11 cellular contexts compared by ENCODE assay signal in genomic region chr4:88759039-88759631, GRCh38.
DNase-seq lines count a peak whose midpoint lies in the region; ATAC-seq, FAIRE-seq and TF ChIP-seq lines count a peak whose summit lies in the region.
"Had no signal": no experiment of that assay in that cellular context is flagged by ENCODE, and none has a peak within 500 bp of the region (broad histone marks: within the 10 kb centered on the region; RNA-seq: fewer than 3 reads in every experiment).

No MANE protein-coding gene starts in this region.

- H2AFZ ChIP-seq in HepG2 (ENCODE audit: low read length) = no peak overlapping the region

- ATAC-seq in Right ventricle myocardium superior (ENCODE audit: poor library complexity) (peak; percentile 74), HepG2 (peak; percentile 79), aorta (ENCODE audit: low FRiP score) (peak; percentile 61), GM18511 (IDR thresholded peaks at IDR 0.05; ENCODE audit: unreplicated experiment) (no peak)

- H3K9me3 ChIP-seq in HepG2 (ENCODE audit: low read length) (no peaks in the 10 kb centered on the region), aorta (ENCODE audit: control insufficient read depth, low read length) (no peaks in the 10 kb centered on the region)

- no peak for TF ChIP-seq CTCF in choroid plexus epithelial cell (conservative IDR thresholded peaks at IDR 0.05; ENCODE audit: low read depth, low read length)
- no peak for TF ChIP-seq CTCF in HepG2 (CRISPR knock-in tag; IDR thresholded peaks at IDR 0.05)

- POLR2A ChIA-PET in HepG2 (lab: Yijun Ruan, JAX) = interaction anchor here (1.3 kb wide), 1 partner anchor 64 kb away, joined by 3 read pairs; no protein-coding TSS in a partner anchor

- H3K4me3 ChIP-seq in choroid plexus epithelial cell (ENCODE audit: low read depth, low read length) (peak overlapping the region; percentile 6), HepG2 (replicated peaks in 1 of 3; ENCODE audit: insufficient read depth in 1 of 3, low read depth in 2 of 3, low read length in 3 of 3) (peak overlapping the region; percentile 24 to 49 (median 32); a peak in 5 of 6 replicates), aorta (ENCODE audit: low read length in 2 of 2) (no peak overlapping the region)

- H3K9ac ChIP-seq in HepG2 (ENCODE audit: insufficient read depth, low read depth, low read length) = peak overlapping the region; percentile 13; the same call in 1 of the 2 replicates

- H3K27me3 ChIP-seq in HepG2 (ENCODE audit: control insufficient read depth in 1 of 2, insufficient read depth in 2 of 2, low read length in 2 of 2) (no peaks in the 10 kb centered on the region), aorta (ENCODE audit: control insufficient read depth in 1 of 2, insufficient read depth in 2 of 2, low read length in 1 of 2) (no peaks in the 10 kb centered on the region)

- peak overlapping the region; percentile 64 for H3K4me2 ChIP-seq in HepG2 (ENCODE audit: low read depth, low read length)

- TF ChIP-seq RAD21 in HepG2 (CRISPR knock-in tag; IDR thresholded peaks at IDR 0.05) = no peak

- H3K4me1 ChIP-seq in HepG2 (ENCODE audit: insufficient read depth, low read length) (peaks cover 98% of the 10 kb centered on the region), aorta (ENCODE audit: control insufficient read depth in 1 of 2, insufficient read depth in 2 of 2, low read length in 2 of 2) (peaks cover 0 to 4% of the 10 kb centered on the region in 2 donors)

- no TSS peak for BruUV-seq in HepG2 (replicated peaks; lab: Mats Ljungman, UMichigan)

- no peaks in the 10 kb centered on the region for H3K79me2 ChIP-seq in HepG2 (ENCODE audit: insufficient read depth, low read length)

- no peak for TF ChIP-seq POLR2A in HepG2 (IDR thresholded peaks at IDR 0.05; ENCODE audit: insufficient read depth in 1 of 2, low read depth in 2 of 2, low read length in 2 of 2)

- CTCF ChIA-PET in HepG2 (lab: Yijun Ruan, JAX; ENCODE audit: low intra/inter-chr PET ratio, low total read pairs) = no interaction called here

- intact Hi-C loops in Right ventricle myocardium superior (cut with DNase I) = no loop called here
- intact Hi-C loops in cardiac septum (cut with DNase I) = no loop called here
- intact Hi-C loops in HepG2 (cut with micrococcal nuclease; ENCODE audit: unreplicated experiment) = no loop called here
- intact Hi-C loops in aorta (cut with DNase I) = no loop called here

- DNase-seq in Right ventricle myocardium superior (no peak), cardiac septum (ENCODE audit: low spot score) (no peak), choroid plexus epithelial cell (ENCODE audit: low read depth) (peak; percentile 83), HepG2 (ENCODE audit: low spot score) (peak; percentile 55), aorta (no peak), RPMI8226 (no peak)
- no peak for DNase-seq in activated CD4-positive, alpha-beta T cell treated with anti-CD3 and anti-CD28 coated beads, Interleukin-2, amount 50 U/mL, for 1 hour
- DNase-seq: ACHN, naive B cell had no signal

- 14% methylated on average over 10 of the region's 10 CpGs for WGBS in HepG2 (ENCODE audit: low lambda C conversion rate)
- WGBS in aorta, 2 donors = 72 to 80% methylated on average over 10 of the region's 10 CpGs

- H3K36me3 ChIP-seq in HepG2 (replicated peaks in 1 of 2; ENCODE audit: control insufficient read depth in 1 of 2, insufficient read depth in 2 of 2, low read length in 2 of 2) (peaks cover 3 to 9% of the 10 kb centered on the region in 2 experiments; a peak in 4 of 5 replicates), aorta (ENCODE audit: control insufficient read depth in 1 of 2, insufficient read depth in 2 of 2, low read length in 1 of 2) (no peaks in the 10 kb centered on the region)

- in situ Hi-C loops in HepG2 (cut with HindIII; ENCODE audit: extremely low pct_ligation_motif_present, low pct_unique_long_range_greater_than_20kb) = loop anchor here (5.0 kb wide), 1 partner anchor 48 kb away; no protein-coding TSS in a partner anchor

- H3K27ac ChIP-seq in HepG2 (ENCODE audit: extremely low read length, insufficient read depth, low read length) (peak overlapping the region; percentile 46), aorta (ENCODE audit: low read depth in 1 of 2, low read length in 2 of 2) (no peak overlapping the region)

- H4K20me1 ChIP-seq in HepG2 (ENCODE audit: insufficient read depth, low read length) = no peaks in the 10 kb centered on the region

- TF ChIP-seq EP300 in HepG2 (IDR thresholded peaks at IDR 0.05; ENCODE audit: low read depth in 2 of 2, low read length in 2 of 2) (peak in 1 of 2 experiments; percentile 18; a peak in 1 of 4 replicates), HepG2 (CRISPR knock-in tag; IDR thresholded peaks at IDR 0.05; ENCODE audit: borderline replicate concordance) (no peak)

- peak; percentile 54 for FAIRE-seq in HepG2 (lab: Jason Lieb, UNC)
- FAIRE-seq: GM12891 had no signal

TF ChIP-seq in HepG2, 621 proteins besides CTCF, POLR2A, EP300 and RAD21 (continues in another document):
- TF ChIP-seq ELF3 (CRISPR knock-in tag; IDR thresholded peaks at IDR 0.05) (peak; percentile 49; the same call in 1 of the 2 replicates), THRA (CRISPR knock-in tag; IDR thresholded peaks at IDR 0.05; ENCODE audit: borderline replicate concordance) (no peak), TEF (CRISPR knock-in tag; IDR thresholded peaks at IDR 0.05) (no peak), HIVEP1 (CRISPR knock-in tag; IDR thresholded peaks at IDR 0.05) (no peak), MBD4 (IDR thresholded peaks at IDR 0.05; ENCODE audit: borderline replicate concordance, low read length) (no peak), CHD2 (IDR thresholded peaks at IDR 0.05; ENCODE audit: low read depth, low read length) (no peak), FOXK1 (CRISPR knock-in tag; IDR thresholded peaks at IDR 0.05; ENCODE audit: borderline replicate concordance, low read depth) (0 out of 2 replicates have a peak, but pooled peaks have one; percentile 25), PRDM10 (CRISPR knock-in tag; IDR thresholded peaks at IDR 0.05; ENCODE audit: low read depth) (no peak), ZNF382 (CRISPR knock-in tag; IDR thresholded peaks at IDR 0.05; ENCODE audit: borderline replicate concordance) (no peak), ZNF251 (CRISPR knock-in tag; IDR thresholded peaks at IDR 0.05) (no peak), ZKSCAN8 (CRISPR knock-in tag; IDR thresholded peaks at IDR 0.05; ENCODE audit: borderline replicate concordance) (peak; percentile 22; the same call in 1 of the 2 replicates), HNF1B (CRISPR knock-in tag; IDR thresholded peaks at IDR 0.05) (peak; percentile 73; the same call in 1 of the 2 replicates)

Comparison
In these comparisons a context has a peak if more than half of its experiments do, and no peak if none do; other contexts are left out.
1. DNase-seq: peak in choroid plexus epithelial cell (single experiment) and HepG2 (single experiment); none in Right ventricle myocardium superior (single experiment), cardiac septum (single experiment), aorta (0 of 2), activated CD4-positive, alpha-beta T cell treated with anti-CD3 and anti-CD28 coated beads, Interleukin-2, amount 50 U/mL, for 1 hour (single experiment) and RPMI8226 (single experiment).
2. H3K4me3 ChIP-seq: peak in choroid plexus epithelial cell (single experiment) and HepG2 (3 of 3); none in aorta (0 of 2).